ENCODE assay signal across 27 cellular contexts in the genomic region with DNA sequence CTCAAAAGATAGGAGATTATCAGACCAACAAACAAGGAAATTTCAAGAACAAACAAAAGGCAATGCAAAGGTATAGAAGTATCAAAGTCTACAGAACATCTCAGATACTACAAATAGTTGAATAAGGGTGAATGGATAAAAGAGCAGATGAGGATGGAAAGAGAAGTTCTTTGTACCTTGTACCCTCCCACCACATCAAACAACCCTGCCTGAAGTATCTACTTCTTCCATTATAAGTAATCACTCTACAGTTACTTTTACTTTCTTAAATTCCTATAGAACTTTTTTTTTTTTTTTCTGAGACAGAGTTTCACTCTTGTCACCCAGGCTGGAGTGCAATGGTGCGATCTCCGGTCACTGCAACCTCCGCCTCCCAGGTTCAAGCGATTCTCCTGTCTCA.
"Had no signal": no experiment of that assay in that cellular context is flagged by ENCODE, and none has a peak within 500 bp of the region (broad histone marks: within the 10 kb centered on the region; RNA-seq: fewer than 3 reads in every experiment).

No MANE protein-coding gene starts in this region.

- H3K27ac ChIP-seq: body of pancreas, breast epithelium, coronary artery, SJSA1 had no signal

- H3K9me3 ChIP-seq: body of pancreas, breast epithelium, SJSA1, SK-N-SH had no signal

- H3K36me3 ChIP-seq: breast epithelium had no signal

- H3K27me3 ChIP-seq: body of pancreas, breast epithelium, SJSA1 had no signal

- H3K27ac Mint-ChIP-seq: activated CD4-positive, alpha-beta memory T cell treated with anti-CD3 and anti-CD28 coated beads for 36 hours; activated naive CD8-positive, alpha-beta T cell treated with anti-CD3 and anti-CD28 coated beads for 36 hours; activated T-cell treated with anti-CD3 and anti-CD28 coated beads, Interleukin-2, amount 50 U/mL, for 24 hours; activated T-helper 17 cell treated with anti-CD3 and anti-CD28 coated beads, Interleukin-2, amount 50 U/mL, for 72 hours; T-helper 1 cell treated with Interleukin-12 subunit alpha and Interleukin-12 subunit beta and Interleukin-4 antibody, amounts not matched to agents 30 μg/mL and 1 μg/mL, for 36 hours; T-helper 2 cell treated with Interferon-gamma antibody and Interleukin-4, amounts not matched to agents 5 μg/mL and 100 μg/mL, for 36 hours had no signal

- H3K9me3 Mint-ChIP-seq: activated CD4-positive, alpha-beta memory T cell treated with anti-CD3 and anti-CD28 coated beads for 36 hours; activated naive CD8-positive, alpha-beta T cell treated with anti-CD3 and anti-CD28 coated beads for 36 hours; activated T-cell treated with anti-CD3 and anti-CD28 coated beads, Interleukin-2, amount 50 U/mL, for 24 hours; activated T-helper 17 cell treated with anti-CD3 and anti-CD28 coated beads, Interleukin-2, amount 50 U/mL, for 72 hours; T-helper 1 cell treated with Interleukin-12 subunit alpha and Interleukin-12 subunit beta and Interleukin-4 antibody, amounts not matched to agents 30 μg/mL and 1 μg/mL, for 36 hours; T-helper 2 cell treated with Interferon-gamma antibody and Interleukin-4, amounts not matched to agents 5 μg/mL and 100 μg/mL, for 36 hours had no signal

- H3K4me3 ChIP-seq: body of pancreas, breast epithelium, coronary artery, SJSA1 had no signal

- DNase-seq: activated CD4-positive, alpha-beta memory T cell treated with anti-CD3 and anti-CD28 coated beads for 36 hours; activated CD4-positive, alpha-beta T cell treated with anti-CD3 and anti-CD28 coated beads for 4 hours; activated CD4-positive, alpha-beta T cell treated with anti-CD3 and anti-CD28 coated beads, Interleukin-2, amount 50 U/mL, for 1 hour; activated gamma-delta T cell; activated naive CD4-positive, alpha-beta T cell treated with Interleukin-2 at 50 U/mL for 16 hours; activated naive CD8-positive, alpha-beta T cell treated with anti-CD3 and anti-CD28 coated beads for 36 hours; activated T-cell treated with anti-CD3 and anti-CD28 coated beads, Interleukin-2, amount 50 U/mL, for 24 hours; amygdala; body of pancreas; Karpas-422; KBM-7; NCI-H1105 treated with DMSO at 0.1 percent for 48 hours; NCI-H1436; NCI-H1694; NCI-H1930; NCI-H2081 treated with DMSO at 0.1 percent for 48 hours; NCI-H226; NCI-H524 treated with DMSO at 0.1 percent for 48 hours; SHP77; SK-N-SH had no signal

- H3K4me1 Mint-ChIP-seq: activated T-helper 17 cell treated with anti-CD3 and anti-CD28 coated beads, Interleukin-2, amount 50 U/mL, for 72 hours had no signal

- ATAC-seq: activated T-helper 17 cell treated with anti-CD3 and anti-CD28 coated beads, Interleukin-2, amount 50 U/mL, for 72 hours; body of pancreas; Panc1 had no signal

- H3K4me1 ChIP-seq: body of pancreas, breast epithelium had no signal

- H3K27me3 Mint-ChIP-seq: activated CD4-positive, alpha-beta memory T cell treated with anti-CD3 and anti-CD28 coated beads for 36 hours; activated naive CD8-positive, alpha-beta T cell treated with anti-CD3 and anti-CD28 coated beads for 36 hours; activated T-cell treated with anti-CD3 and anti-CD28 coated beads, Interleukin-2, amount 50 U/mL, for 24 hours; activated T-helper 17 cell treated with anti-CD3 and anti-CD28 coated beads, Interleukin-2, amount 50 U/mL, for 72 hours had no signal

- H3K4me3 Mint-ChIP-seq: activated CD4-positive, alpha-beta memory T cell treated with anti-CD3 and anti-CD28 coated beads for 36 hours; activated naive CD8-positive, alpha-beta T cell treated with anti-CD3 and anti-CD28 coated beads for 36 hours; activated T-cell treated with anti-CD3 and anti-CD28 coated beads, Interleukin-2, amount 50 U/mL, for 24 hours; activated T-helper 17 cell treated with anti-CD3 and anti-CD28 coated beads, Interleukin-2, amount 50 U/mL, for 72 hours; T-helper 1 cell treated with Interleukin-12 subunit alpha and Interleukin-12 subunit beta and Interleukin-4 antibody, amounts not matched to agents 30 μg/mL and 1 μg/mL, for 36 hours; T-helper 2 cell treated with Interferon-gamma antibody and Interleukin-4, amounts not matched to agents 5 μg/mL and 100 μg/mL, for 36 hours had no signal
